ENCODE assay signal across 28 cellular contexts in genomic region chr21:23686737-23687136, GRCh38.
"Had no signal": no experiment of that assay in that cellular context is flagged by ENCODE, and none has a peak within 500 bp of the region (broad histone marks: within the 10 kb centered on the region; RNA-seq: fewer than 3 reads in every experiment).

No MANE protein-coding gene starts in this region.

- H3K27ac Mint-ChIP-seq: stimulated activated effector memory CD8-positive, alpha-beta T cell treated with anti-CD3 and anti-CD28 coated beads, Interleukin-12 subunit alpha, Interleukin-12 subunit beta, amount 100 ng/mL, for 72 hours; stimulated activated memory B cell treated with anti-CD40 and anti-IgM and Interleukin-4, amounts not matched to agents 10 μg/mL and 1 μg/mL and 100 μg/mL, for 72 hours; stimulated activated naive B cell treated with anti-CD40 and anti-IgM and Interleukin-4, amounts not matched to agents 10 μg/mL and 1 μg/mL and 100 μg/mL, for 72 hours; stimulated activated naive CD8-positive, alpha-beta T cell treated with anti-CD3 and anti-CD28 coated beads, Interleukin-15, amount 100 ng/mL, for 72 hours; stimulated activated naive CD8-positive, alpha-beta T cell treated with anti-CD3 and anti-CD28 coated beads, Interleukin-15, Interleukin-2, amounts not matched to agents 100 ng/mL and 50 ng/mL, for 24 hours; type B pancreatic cell had no signal

- H3K27me3 ChIP-seq: stomach, suprapubic skin, testis, thyroid gland, tibial artery, tibial nerve, transverse colon, upper lobe of left lung, upper lobe of right lung, uterus, vagina had no signal

- H3K9me3 ChIP-seq: stomach, suprapubic skin, testis, thoracic aorta, thyroid gland, tibial artery, tibial nerve, upper lobe of left lung, upper lobe of right lung, uterus, vagina had no signal

- H3K27me3 Mint-ChIP-seq: stimulated activated naive CD8-positive, alpha-beta T cell treated with anti-CD3 and anti-CD28 coated beads, Interleukin-15, amount 100 ng/mL, for 72 hours; type B pancreatic cell had no signal

- H3K27ac ChIP-seq: stomach, suprapubic skin, testis, thoracic aorta, thyroid gland, tibial artery, tibial nerve, transverse colon, upper lobe of left lung, upper lobe of right lung, uterus, vagina had no signal

- H3K9me3 Mint-ChIP-seq: stimulated activated memory B cell treated with anti-CD40 and anti-IgM and Interleukin-4, amounts not matched to agents 10 μg/mL and 1 μg/mL and 100 μg/mL, for 72 hours; stimulated activated naive B cell treated with anti-CD40 and anti-IgM and Interleukin-4, amounts not matched to agents 10 μg/mL and 1 μg/mL and 100 μg/mL, for 72 hours; stimulated activated naive CD8-positive, alpha-beta T cell treated with anti-CD3 and anti-CD28 coated beads, Interleukin-15, amount 100 ng/mL, for 72 hours; type B pancreatic cell had no signal

- H3K4me1 Mint-ChIP-seq: stimulated activated effector memory CD8-positive, alpha-beta T cell treated with anti-CD3 and anti-CD28 coated beads, Interleukin-12 subunit alpha, Interleukin-12 subunit beta, amount 100 ng/mL, for 72 hours; stimulated activated memory B cell treated with anti-CD40 and anti-IgM and Interleukin-4, amounts not matched to agents 10 μg/mL and 1 μg/mL and 100 μg/mL, for 72 hours; stimulated activated naive B cell treated with anti-CD40 and anti-IgM and Interleukin-4, amounts not matched to agents 10 μg/mL and 1 μg/mL and 100 μg/mL, for 72 hours; stimulated activated naive CD8-positive, alpha-beta T cell treated with anti-CD3 and anti-CD28 coated beads, Interleukin-15, amount 100 ng/mL, for 72 hours had no signal

- ATAC-seq: stimulated activated effector memory CD8-positive, alpha-beta T cell treated with anti-CD3 and anti-CD28 coated beads, Interleukin-12 subunit alpha, Interleukin-12 subunit beta, amount 100 ng/mL, for 72 hours; stimulated activated memory B cell treated with anti-CD40 and anti-IgM and Interleukin-4, amounts not matched to agents 10 μg/mL and 1 μg/mL and 100 μg/mL, for 72 hours; stimulated activated naive B cell treated with anti-CD40 and anti-IgM and Interleukin-4, amounts not matched to agents 10 μg/mL and 1 μg/mL and 100 μg/mL, for 72 hours; stimulated activated naive CD8-positive, alpha-beta T cell treated with anti-CD3 and anti-CD28 coated beads, Interleukin-15, amount 100 ng/mL, for 72 hours; stimulated activated naive CD8-positive, alpha-beta T cell treated with anti-CD3 and anti-CD28 coated beads, Interleukin-15, Interleukin-2, amounts not matched to agents 100 U/mL and 50 U/mL, for 24 hours; upper lobe of right lung had no signal

- H3K4me1 ChIP-seq: stomach, suprapubic skin, testis, thyroid gland, tibial artery, tibial nerve, transverse colon, upper lobe of left lung, upper lobe of right lung, uterus, vagina had no signal

- H3K36me3 ChIP-seq: stomach, suprapubic skin, thoracic aorta, thyroid gland, tibial artery, tibial nerve, transverse colon, upper lobe of left lung, upper lobe of right lung, uterus, vagina had no signal

- DNase-seq: stimulated activated CD4-positive, alpha-beta T cell treated with anti-CD3 and anti-CD28 coated beads, Interleukin-2, amount 100 ng/mL, for 48 hours; stimulated activated CD4-positive, alpha-beta T cell treated with anti-CD3 and anti-CD28 coated beads, Interleukin-4, amount 100 ng/mL, for 1 hour; stimulated activated CD4-positive, alpha-beta T cell treated with anti-CD3 and anti-CD28 coated beads, Interleukin-4, amount 100 ng/mL, for 24 hours; stimulated activated CD4-positive, alpha-beta T cell treated with anti-CD3 and anti-CD28 coated beads, Interleukin-4, amount 100 ng/mL, for 4 hours; stimulated activated CD8-positive, alpha-beta memory T cell treated with anti-CD3 and anti-CD28 coated beads, Interleukin-4, amount 100 ng/mL, for 48 hours; stimulated activated naive B cell treated with anti-CD40 and anti-IgM and Interleukin-4, amounts not matched to agents 10 μg/mL and 1 μg/mL and 100 μg/mL, for 72 hours; stimulated activated naive CD4-positive, alpha-beta T cell; stimulated activated naive CD4-positive, alpha-beta T cell treated with Interleukin-2 at 50 U/mL for 16 hours; stimulated activated naive CD8-positive, alpha-beta T cell treated with anti-CD3 and anti-CD28 coated beads, Interleukin-15, amount 100 ng/mL, for 72 hours; stimulated activated naive CD8-positive, alpha-beta T cell treated with anti-CD3 and anti-CD28 coated beads, Interleukin-15, Interleukin-2, amounts not matched to agents 100 U/mL and 50 U/mL, for 24 hours; stomach; substantia nigra; testis; thyroid gland; tibial artery; transverse colon; trophoblast cell; upper lobe of left lung; upper lobe of right lung; uterus had no signal

- H3K36me3 Mint-ChIP-seq: stimulated activated effector memory CD8-positive, alpha-beta T cell treated with anti-CD3 and anti-CD28 coated beads, Interleukin-12 subunit alpha, Interleukin-12 subunit beta, amount 100 ng/mL, for 72 hours; stimulated activated memory B cell treated with anti-CD40 and anti-IgM and Interleukin-4, amounts not matched to agents 10 μg/mL and 1 μg/mL and 100 μg/mL, for 72 hours; stimulated activated naive B cell treated with anti-CD40 and anti-IgM and Interleukin-4, amounts not matched to agents 10 μg/mL and 1 μg/mL and 100 μg/mL, for 72 hours; type B pancreatic cell had no signal

- H3K4me3 Mint-ChIP-seq: stimulated activated effector memory CD8-positive, alpha-beta T cell treated with anti-CD3 and anti-CD28 coated beads, Interleukin-12 subunit alpha, Interleukin-12 subunit beta, amount 100 ng/mL, for 72 hours; stimulated activated memory B cell treated with anti-CD40 and anti-IgM and Interleukin-4, amounts not matched to agents 10 μg/mL and 1 μg/mL and 100 μg/mL, for 72 hours; stimulated activated naive B cell treated with anti-CD40 and anti-IgM and Interleukin-4, amounts not matched to agents 10 μg/mL and 1 μg/mL and 100 μg/mL, for 72 hours; stimulated activated naive CD8-positive, alpha-beta T cell treated with anti-CD3 and anti-CD28 coated beads, Interleukin-15, amount 100 ng/mL, for 72 hours; stimulated activated naive CD8-positive, alpha-beta T cell treated with anti-CD3 and anti-CD28 coated beads, Interleukin-15, Interleukin-2, amounts not matched to agents 100 ng/mL and 50 ng/mL, for 24 hours; type B pancreatic cell had no signal

- H3K4me3 ChIP-seq: stomach, suprapubic skin, testis, thoracic aorta, thyroid gland, tibial artery, tibial nerve, transverse colon, upper lobe of left lung, upper lobe of right lung, uterus, vagina had no signal
